ENCODE assay signal across 27 cellular contexts in genomic region chr2:45205480-45205879, GRCh38.
"Had no signal": no experiment of that assay in that cellular context is flagged by ENCODE, and none has a peak within 500 bp of the region (broad histone marks: within the 10 kb centered on the region; RNA-seq: fewer than 3 reads in every experiment).

No MANE protein-coding gene starts in this region.

- H3K27me3 Mint-ChIP-seq: type B pancreatic cell had no signal

- H3K36me3 ChIP-seq: stomach, suprapubic skin, thoracic aorta, thyroid gland, tibial artery, tibial nerve, transverse colon, upper lobe of left lung, upper lobe of right lung, uterus, vagina had no signal

- H3K9me3 Mint-ChIP-seq: type B pancreatic cell had no signal

- H3K4me1 Mint-ChIP-seq: stimulated activated effector memory CD8-positive, alpha-beta T cell treated with anti-CD3 and anti-CD28 coated beads, Interleukin-12 subunit alpha, Interleukin-12 subunit beta, amount 100 ng/mL, for 72 hours; stimulated activated memory B cell treated with anti-CD40 and anti-IgM and Interleukin-4, amounts not matched to agents 10 μg/mL and 1 μg/mL and 100 μg/mL, for 72 hours; stimulated activated naive B cell treated with anti-CD40 and anti-IgM and Interleukin-4, amounts not matched to agents 10 μg/mL and 1 μg/mL and 100 μg/mL, for 72 hours; stimulated activated naive CD8-positive, alpha-beta T cell treated with anti-CD3 and anti-CD28 coated beads, Interleukin-15, amount 100 ng/mL, for 72 hours had no signal

- ATAC-seq: stimulated activated effector memory CD8-positive, alpha-beta T cell treated with anti-CD3 and anti-CD28 coated beads, Interleukin-12 subunit alpha, Interleukin-12 subunit beta, amount 100 ng/mL, for 72 hours; stimulated activated naive B cell treated with anti-CD40 and anti-IgM and Interleukin-4, amounts not matched to agents 10 μg/mL and 1 μg/mL and 100 μg/mL, for 72 hours; stimulated activated naive CD8-positive, alpha-beta T cell treated with anti-CD3 and anti-CD28 coated beads, Interleukin-15, amount 100 ng/mL, for 72 hours; stimulated activated naive CD8-positive, alpha-beta T cell treated with anti-CD3 and anti-CD28 coated beads, Interleukin-15, Interleukin-2, amounts not matched to agents 100 U/mL and 50 U/mL, for 24 hours; upper lobe of right lung had no signal

- H3K36me3 Mint-ChIP-seq: stimulated activated effector memory CD8-positive, alpha-beta T cell treated with anti-CD3 and anti-CD28 coated beads, Interleukin-12 subunit alpha, Interleukin-12 subunit beta, amount 100 ng/mL, for 72 hours; stimulated activated memory B cell treated with anti-CD40 and anti-IgM and Interleukin-4, amounts not matched to agents 10 μg/mL and 1 μg/mL and 100 μg/mL, for 72 hours; stimulated activated naive B cell treated with anti-CD40 and anti-IgM and Interleukin-4, amounts not matched to agents 10 μg/mL and 1 μg/mL and 100 μg/mL, for 72 hours; type B pancreatic cell had no signal

- H3K4me3 ChIP-seq: stomach, suprapubic skin, testis, thoracic aorta, thyroid gland, tibial artery, tibial nerve, transverse colon, upper lobe of left lung, upper lobe of right lung, uterus, vagina had no signal

- H3K27me3 ChIP-seq: stomach, suprapubic skin, testis, thyroid gland, tibial artery, tibial nerve, transverse colon, upper lobe of left lung, upper lobe of right lung, uterus, vagina had no signal

- DNase-seq: stimulated activated CD4-positive, alpha-beta T cell treated with anti-CD3 and anti-CD28 coated beads, Interleukin-2, amount 100 ng/mL, for 48 hours; stimulated activated CD4-positive, alpha-beta T cell treated with anti-CD3 and anti-CD28 coated beads, Interleukin-4, amount 100 ng/mL, for 1 hour; stimulated activated CD4-positive, alpha-beta T cell treated with anti-CD3 and anti-CD28 coated beads, Interleukin-4, amount 100 ng/mL, for 24 hours; stimulated activated CD4-positive, alpha-beta T cell treated with anti-CD3 and anti-CD28 coated beads, Interleukin-4, amount 100 ng/mL, for 4 hours; stimulated activated CD8-positive, alpha-beta memory T cell treated with anti-CD3 and anti-CD28 coated beads, Interleukin-4, amount 100 ng/mL, for 48 hours; stimulated activated naive B cell treated with anti-CD40 and anti-IgM and Interleukin-4, amounts not matched to agents 10 μg/mL and 1 μg/mL and 100 μg/mL, for 72 hours; stimulated activated naive CD4-positive, alpha-beta T cell; stimulated activated naive CD4-positive, alpha-beta T cell treated with Interleukin-2 at 50 U/mL for 16 hours; stimulated activated naive CD8-positive, alpha-beta T cell treated with anti-CD3 and anti-CD28 coated beads, Interleukin-15, amount 100 ng/mL, for 72 hours; stimulated activated naive CD8-positive, alpha-beta T cell treated with anti-CD3 and anti-CD28 coated beads, Interleukin-15, Interleukin-2, amounts not matched to agents 100 U/mL and 50 U/mL, for 24 hours; stomach; substantia nigra; testis; thyroid gland; tibial artery; transverse colon; upper lobe of left lung; upper lobe of right lung; uterus had no signal

- H3K4me1 ChIP-seq: stomach, suprapubic skin, testis, thyroid gland, tibial artery, transverse colon, upper lobe of left lung, upper lobe of right lung, uterus, vagina had no signal

- H3K9me3 ChIP-seq: suprapubic skin, testis, thyroid gland, transverse colon, upper lobe of left lung, upper lobe of right lung, uterus, vagina had no signal

- H3K4me3 Mint-ChIP-seq: stimulated activated effector memory CD8-positive, alpha-beta T cell treated with anti-CD3 and anti-CD28 coated beads, Interleukin-12 subunit alpha, Interleukin-12 subunit beta, amount 100 ng/mL, for 72 hours; stimulated activated memory B cell treated with anti-CD40 and anti-IgM and Interleukin-4, amounts not matched to agents 10 μg/mL and 1 μg/mL and 100 μg/mL, for 72 hours; stimulated activated naive B cell treated with anti-CD40 and anti-IgM and Interleukin-4, amounts not matched to agents 10 μg/mL and 1 μg/mL and 100 μg/mL, for 72 hours; stimulated activated naive CD8-positive, alpha-beta T cell treated with anti-CD3 and anti-CD28 coated beads, Interleukin-15, amount 100 ng/mL, for 72 hours; stimulated activated naive CD8-positive, alpha-beta T cell treated with anti-CD3 and anti-CD28 coated beads, Interleukin-15, Interleukin-2, amounts not matched to agents 100 ng/mL and 50 ng/mL, for 24 hours; type B pancreatic cell had no signal

- H3K27ac ChIP-seq: stomach, suprapubic skin, testis, thoracic aorta, thyroid gland, tibial artery, transverse colon, upper lobe of left lung, upper lobe of right lung, uterus, vagina had no signal
